12 cellular contexts compared by ENCODE assay signal in genomic region chr10:10872035-10872673, GRCh38.
DNase-seq lines count a peak whose midpoint lies in the region; ATAC-seq, FAIRE-seq and TF ChIP-seq lines count a peak whose summit lies in the region.
"Had no signal": no experiment of that assay in that cellular context is flagged by ENCODE, and none has a peak within 500 bp of the region (broad histone marks: within the 10 kb centered on the region; RNA-seq: fewer than 3 reads in every experiment).

No MANE protein-coding gene starts in this region.

- H2BK5ac ChIP-seq in H1 (ENCODE audit: low read depth, low read length), result no peak overlapping the region

- H4K8ac ChIP-seq in H1 (ENCODE audit: extremely low read depth, insufficient read depth, low read length), result no peak overlapping the region

- H2BK120ac ChIP-seq in H1 (replicated peaks; ENCODE audit: low read depth, low read length), result no peak overlapping the region

- H2BK15ac ChIP-seq in H1 (ENCODE audit: low read length), result no peak overlapping the region

- peak; percentile 66 for DNase-seq in HS-27A (ENCODE audit: low read depth)
- no peak for DNase-seq in H1 (ENCODE audit: low read depth in 1 of 2, low spot score in 2 of 2)
- DNase-seq in left colon, result no peak
- peak; percentile 95 for DNase-seq in stromal cell of bone marrow (ENCODE audit: low read depth)
- DNase-seq in NCI-H1048 (lab: John Stamatoyannopoulos, UW), result no peak
- no peak for DNase-seq in CD1c-positive myeloid dendritic cell (ENCODE audit: extremely low spot score)
- DNase-seq in amygdala (lab: John Stamatoyannopoulos, UW), result no peak
- no peak for DNase-seq in NCI-H2107 treated with DMSO at 0.1 percent for 48 hours (lab: John Stamatoyannopoulos, UW; ENCODE audit: unreplicated experiment)
- DNase-seq: activated CD4-positive, alpha-beta T cell treated with anti-CD3 and anti-CD28 coated beads, Interleukin-2, amount 10 ng/mL, durations not matched to agents 7 days and 5 days; NCI-H774; testis had no signal

- H4K5ac ChIP-seq in H1 (ENCODE audit: insufficient read length, low read depth, low read length), result no peak overlapping the region

- H2BK20ac ChIP-seq in H1 (ENCODE audit: low read length), result no peak overlapping the region

- H3K23ac ChIP-seq in H1 (ENCODE audit: insufficient read length), result no peak overlapping the region

- no peak overlapping the region for H3K4me2 ChIP-seq in H1 (ENCODE audit: insufficient read depth in 1 of 2, low read depth in 2 of 2, low read length in 2 of 2)

- WGBS in H1 (ENCODE audit: extremely low coverage in 1 of 2, insufficient coverage in 1 of 2, insufficient read length in 1 of 2, insufficient replicate concordance in 2 of 2, low coverage in 1 of 2, low lambda C conversion rate in 2 of 2, missing lambda C conversion rate in 1 of 2), 2 experiments, result 86% methylated on average over 6 of the region's 6 CpGs; no CpG with 5 or more reads in 1 of the 2 experiments

- no peak overlapping the region for H3K56ac ChIP-seq in H1 (replicated peaks; ENCODE audit: insufficient read length, low read depth, low read length)

- H4K91ac ChIP-seq in H1 (replicated peaks; ENCODE audit: insufficient read length, low read length), result no peak overlapping the region

- no peak overlapping the region for H2AK5ac ChIP-seq in H1 (ENCODE audit: low read depth, low read length)

- no peak overlapping the region for H2BK12ac ChIP-seq in H1 (ENCODE audit: low read depth, low read length)

- POLR2A ChIA-PET in H1 (lab: Charles Lee; ENCODE audit: partially characterized antibody), result no interaction called here

- no peak overlapping the region for H3K4ac ChIP-seq in H1 (replicated peaks; ENCODE audit: insufficient read length, low read depth, low read length)

- no peak for TF ChIP-seq CTCF in H1 (IDR thresholded peaks at IDR 0.05; ENCODE audit: control extremely low read depth in 1 of 3, insufficient read depth in 1 of 3, low read depth in 1 of 3, low read length in 3 of 3)

- no peaks in the 10 kb centered on the region; the same call in 1 of the 2 replicates for H3K23me2 ChIP-seq in H1 (ENCODE audit: low read depth, low read length)

- H3K9me3 ChIP-seq in H1 (ENCODE audit: insufficient read depth in 2 of 2, low read depth in 1 of 2, low read length in 1 of 2), result no peaks in the 10 kb centered on the region
- H3K9me3 ChIP-seq: testis had no signal

- H3K79me2 ChIP-seq in H1 (ENCODE audit: control insufficient read depth in 1 of 2, insufficient read depth in 2 of 2, low read length in 2 of 2), result no peaks in the 10 kb centered on the region

- H3K9ac ChIP-seq in H1 (replicated peaks in 1 of 4; ENCODE audit: extremely low read depth in 1 of 4, low read depth in 3 of 4, low read length in 3 of 4), result no peak overlapping the region

- H3K27me3 ChIP-seq in H1 (replicated peaks in 1 of 4; ENCODE audit: control insufficient read depth in 3 of 4, extremely low read depth in 1 of 4, insufficient read depth in 3 of 4, low read length in 3 of 4), result no peaks in the 10 kb centered on the region
- H3K27me3 ChIP-seq: testis had no signal

- no peak for TF ChIP-seq POLR2A in H1 (IDR thresholded peaks at IDR 0.05; ENCODE audit: control extremely low read depth in 1 of 2, low read depth in 2 of 2, low read length in 2 of 2)

- no peaks in the 10 kb centered on the region; a peak in 1 of 8 replicates for H3K36me3 ChIP-seq in H1 (ENCODE audit: control insufficient read depth in 2 of 4, insufficient read depth in 4 of 4, low read length in 3 of 4)

- no peak for FAIRE-seq in H1 (lab: Jason Lieb, UNC)

- no peak overlapping the region for H3K27ac ChIP-seq in H1 (ENCODE audit: low read depth, low read length)
- H3K27ac ChIP-seq: HL-60 had no signal

- peak; percentile 69 for ATAC-seq in left colon

- no peaks in the 10 kb centered on the region for H4K20me1 ChIP-seq in H1 (replicated peaks in 1 of 2; ENCODE audit: control insufficient read depth in 1 of 2, insufficient read depth in 2 of 2, low read length in 2 of 2)

- no peak overlapping the region for H3K14ac ChIP-seq in H1 (ENCODE audit: insufficient read length)

- peaks cover 0 to 2% (median 0%) of the 10 kb centered on the region in 4 experiments; a peak in 1 of 7 replicates for H3K4me1 ChIP-seq in H1 (replicated peaks in 1 of 4; ENCODE audit: control insufficient read depth in 3 of 4, insufficient read depth in 4 of 4, low read length in 3 of 4)

- H3K18ac ChIP-seq in H1 (ENCODE audit: extremely low read depth, low read length), result no peak overlapping the region

- no peak overlapping the region for H2AFZ ChIP-seq in H1 (ENCODE audit: low read length)

- no peak overlapping the region for H3K4me3 ChIP-seq in H1 (ENCODE audit: extremely low read depth in 1 of 4, insufficient read depth in 2 of 4, low read depth in 3 of 4, low read length in 4 of 4)
- H3K4me3 ChIP-seq: testis had no signal

- no peak for TF ChIP-seq EP300 in H1 (IDR thresholded peaks at IDR 0.05; ENCODE audit: borderline replicate concordance in 1 of 2, low read depth in 2 of 2, low read length in 2 of 2)

- CTCF ChIA-PET in H1 (lab: Charles Lee; ENCODE audit: partially characterized antibody), result no interaction called here

- no peak for TF ChIP-seq RAD21 in H1 (IDR thresholded peaks at IDR 0.05 in 1 of 2, conservative IDR thresholded peaks at IDR 0.05 in 1 of 2; ENCODE audit: low read depth in 2 of 2, low read length in 2 of 2)

- intact Hi-C loops in left colon (cut with DNase I, micrococcal nuclease), result no loop called here

- no peaks in the 10 kb centered on the region for H3K79me1 ChIP-seq in H1 (ENCODE audit: low read depth, low read length)

TF ChIP-seq in H1, 55 proteins besides CTCF, POLR2A, EP300 and RAD21 (continues in another document):
- no peak for TF ChIP-seq SP2 (IDR thresholded peaks at IDR 0.05; ENCODE audit: low read length)
- TF ChIP-seq CHD7 (IDR thresholded peaks at IDR 0.05; ENCODE audit: insufficient replicate concordance, low read length), result no peak

Comparison
In these comparisons a context has a peak if more than half of its experiments do, and no peak if none do; other contexts are left out.
1. DNase-seq: peak in HS-27A (single experiment) and stromal cell of bone marrow (single experiment); none in H1 (0 of 2), left colon (0 of 2), NCI-H1048 (single experiment), CD1c-positive myeloid dendritic cell (single experiment), amygdala (0 of 56) and NCI-H2107 treated with DMSO at 0.1 percent for 48 hours (single experiment).